In genomic region chr3:50320853-50321145, GRCh38 we compare ENCODE assay signal across 8 cellular contexts. TPM values are rescaled to one million over a fixed set of nuclear protein-coding genes. Genes with fewer than 3 reads are reported as not detected.
A peak's percentile ranks its signal among the peaks of the same experiment; 100 is the strongest.
DNase-seq lines count a peak whose midpoint lies in the region; ATAC-seq, FAIRE-seq and TF ChIP-seq lines count a peak whose summit lies in the region.

No MANE protein-coding gene starts in this region.

- no peaks in the 10 kb centered on the region for H3K27me3 Mint-ChIP-seq in activated CD8-positive, alpha-beta T cell treated with anti-CD3 and anti-CD28 coated beads, Interleukin-2, amount 10 ng/mL, durations not matched to agents 7 days and 5 days (ENCODE audit: low read depth)

- no peak for TF ChIP-seq RAD21 in SK-N-SH (IDR thresholded peaks at IDR 0.05; ENCODE audit: low read length)

- H3K4me2 ChIP-seq in SK-N-SH = peak overlapping the region; percentile 80

- 0% methylated on average over 14 of the region's 22 CpGs for WGBS in SK-N-SH (ENCODE audit: low lambda C conversion rate)

- peaks cover 0 to 40% of the 10 kb centered on the region in 2 experiments; a peak in 2 of 4 replicates for H3K4me1 ChIP-seq in SK-N-SH (ENCODE audit: control insufficient read depth in 1 of 2, insufficient read depth in 2 of 2, low read depth in 1 of 2, low read length in 1 of 2)
- peaks cover 11% of the 10 kb centered on the region for H3K4me1 ChIP-seq in iPS-18a (ENCODE audit: control insufficient read depth, low read depth, low read length)

- H3K27me3 ChIP-seq in SK-N-SH (ENCODE audit: insufficient read depth) (no peaks in the 10 kb centered on the region), iPS-18a (ENCODE audit: control insufficient read depth, insufficient read depth, low read length) (no peaks in the 10 kb centered on the region)

- CTCF ChIA-PET in SK-N-SH (lab: Yijun Ruan, JAX) = interaction anchor here (0.7 to 6.0 kb wide), 7 partner anchors 14 to 222 kb away, joined by 3 to 60 read pairs (median 5); partner anchors contain the start of genes HYAL1, HYAL3 and NAA80
- CTCF ChIA-PET in activated CD8-positive, alpha-beta T cell treated with anti-CD3 and anti-CD28 coated beads, Interleukin-2, amount 10 ng/mL, durations not matched to agents 7 days and 5 days (lab: Charles Lee) = interaction anchor here (1.0 to 7.4 kb wide), 4 partner anchors 18 to 78 kb away, joined by 3 to 113 read pairs (median 8); partner anchors contain the start of genes HYAL1, HYAL3, IFRD2 and NAA80

- H4K20me1 ChIP-seq in SK-N-SH (ENCODE audit: insufficient read depth) = no peaks in the 10 kb centered on the region

- TF ChIP-seq CTCF in SK-N-SH (IDR thresholded peaks at IDR 0.05) = no peak

- no peak for TF ChIP-seq EP300 in SK-N-SH (IDR thresholded peaks at IDR 0.05; ENCODE audit: borderline replicate concordance in 1 of 2, low read depth in 1 of 2, low read length in 1 of 2)

- peaks cover 14% of the 10 kb centered on the region for H3K36me3 Mint-ChIP-seq in activated CD8-positive, alpha-beta T cell treated with anti-CD3 and anti-CD28 coated beads, Interleukin-2, amount 10 ng/mL, durations not matched to agents 7 days and 5 days (ENCODE audit: low read depth)

- DNase-seq in SK-N-SH = no peak
- no peak for DNase-seq in activated CD8-positive, alpha-beta T cell treated with anti-CD3 and anti-CD28 coated beads, Interleukin-2, amount 10 ng/mL, durations not matched to agents 7 days and 5 days
- no peak for DNase-seq in substantia nigra (lab: John Stamatoyannopoulos, UW)
- no peak for DNase-seq in HTR-8/SVneo (ENCODE audit: insufficient read length, low spot score)

- ATAC-seq in SK-N-SH treated with all-trans-retinoic acid at 6 μM for 48 hours (no peak), HG03469 (IDR thresholded peaks at IDR 0.05; ENCODE audit: unreplicated experiment) (no peak), GM18511 (IDR thresholded peaks at IDR 0.05; ENCODE audit: unreplicated experiment) (no peak)
- no peak for ATAC-seq in activated CD8-positive, alpha-beta T cell treated with anti-CD3 and anti-CD28 coated beads, Interleukin-2, amount 10 ng/mL, durations not matched to agents 7 days and 5 days

- H3K9me3 Mint-ChIP-seq in activated CD8-positive, alpha-beta T cell treated with anti-CD3 and anti-CD28 coated beads, Interleukin-2, amount 10 ng/mL, durations not matched to agents 7 days and 5 days (ENCODE audit: insufficient read depth) = no peaks in the 10 kb centered on the region

- peak overlapping the region; percentile 82 for H3K27ac Mint-ChIP-seq in activated CD8-positive, alpha-beta T cell treated with anti-CD3 and anti-CD28 coated beads, Interleukin-2, amount 10 ng/mL, durations not matched to agents 7 days and 5 days

- H3K4me3 ChIP-seq in SK-N-SH (ENCODE audit: low read depth in 2 of 2, low read length in 1 of 2) (peak overlapping the region; percentile 92 to 94), iPS-18a (ENCODE audit: low read length) (peak overlapping the region; percentile 75)

- H3K9me2 ChIP-seq in SK-N-SH = no peaks in the 10 kb centered on the region

- peaks cover 40% of the 10 kb centered on the region for H3K79me2 ChIP-seq in SK-N-SH (ENCODE audit: insufficient read depth)

- peak overlapping the region; percentile 89 for H3K4me3 Mint-ChIP-seq in activated CD8-positive, alpha-beta T cell treated with anti-CD3 and anti-CD28 coated beads, Interleukin-2, amount 10 ng/mL, durations not matched to agents 7 days and 5 days

- FAIRE-seq in HTR-8/SVneo (lab: Jason Lieb, UNC) = no peak

- H3K36me3 ChIP-seq in SK-N-SH (replicated peaks in 1 of 2; ENCODE audit: control insufficient read depth in 1 of 2, insufficient read depth in 2 of 2, low read length in 1 of 2) = peaks cover 15 to 44% of the 10 kb centered on the region in 2 experiments
- H3K36me3 ChIP-seq in iPS-18a (ENCODE audit: control insufficient read depth, low read depth, low read length) = peaks cover 34% of the 10 kb centered on the region

- H3K27ac ChIP-seq in SK-N-SH (ENCODE audit: low read depth in 2 of 2, low read length in 1 of 2) (peak overlapping the region; percentile 92 to 94), iPS-18a (ENCODE audit: low read length) (peak overlapping the region; percentile 1), substantia nigra (ENCODE audit: low read depth, low read length, poor library complexity, severe bottlenecking) (peak overlapping the region; percentile 97)

- H2AFZ ChIP-seq in SK-N-SH (ENCODE audit: low read depth) = peak overlapping the region; percentile 94; the same call in 1 of the 2 replicates

- peaks cover 10% of the 10 kb centered on the region for H3F3A ChIP-seq in SK-N-SH (replicated peaks; ENCODE audit: insufficient read depth)

- H3K9ac ChIP-seq in SK-N-SH (peak overlapping the region; percentile 93), iPS-18a (ENCODE audit: low read length) (peak overlapping the region; percentile 95)

- POLR2A ChIA-PET in SK-N-SH (lab: Yijun Ruan, JAX) = interaction anchor here (0.6 to 1.8 kb wide), 2 partner anchors 15 to 16 kb away, joined by 3 to 5 read pairs; no protein-coding TSS in a partner anchor
- POLR2A ChIA-PET in activated CD8-positive, alpha-beta T cell treated with anti-CD3 and anti-CD28 coated beads, Interleukin-2, amount 10 ng/mL, durations not matched to agents 7 days and 5 days (lab: Charles Lee) = interaction anchor here (3.5 kb wide), 1 partner anchor 21 kb away, joined by 14 read pairs; the partner anchor contains the start of genes HYAL3 and NAA80

- H3K4me1 Mint-ChIP-seq in activated CD8-positive, alpha-beta T cell treated with anti-CD3 and anti-CD28 coated beads, Interleukin-2, amount 10 ng/mL, durations not matched to agents 7 days and 5 days (ENCODE audit: low read depth) = peaks cover 44% of the 10 kb centered on the region

- H3K9me3 ChIP-seq in SK-N-SH (no peaks in the 10 kb centered on the region), iPS-18a (ENCODE audit: control insufficient read depth, low read depth, low read length) (no peaks in the 10 kb centered on the region)

TF ChIP-seq in SK-N-SH, 30 proteins besides CTCF, POLR2A, EP300 and RAD21:
- TF ChIP-seq JUND (IDR thresholded peaks at IDR 0.05) = no peak
- no peak for TF ChIP-seq RXRA (IDR thresholded peaks at IDR 0.05; ENCODE audit: borderline replicate concordance, low read depth)
- no peak for TF ChIP-seq NFIC (IDR thresholded peaks at IDR 0.05; ENCODE audit: borderline replicate concordance)
- TF ChIP-seq TEAD4 (IDR thresholded peaks at IDR 0.05; ENCODE audit: borderline replicate concordance, insufficient read depth) = no peak

TF ChIP-seq in SK-N-SH treated with all-trans-retinoic acid at 6 μM for 48 hours, 23 proteins besides CTCF, POLR2A, EP300 and RAD21 (continues in another document):
- TF ChIP-seq OSR1 (CRISPR knock-in tag; IDR thresholded peaks at IDR 0.05) (no peak), BACH2 (CRISPR knock-in tag; IDR thresholded peaks at IDR 0.05; ENCODE audit: borderline replicate concordance) (no peak), CSDC2 (CRISPR knock-in tag; IDR thresholded peaks at IDR 0.05) (no peak), ZNF8 (CRISPR knock-in tag; IDR thresholded peaks at IDR 0.05) (no peak), ZNF70 (CRISPR knock-in tag; IDR thresholded peaks at IDR 0.05) (no peak)
- TF ChIP-seq, protein P1, sequence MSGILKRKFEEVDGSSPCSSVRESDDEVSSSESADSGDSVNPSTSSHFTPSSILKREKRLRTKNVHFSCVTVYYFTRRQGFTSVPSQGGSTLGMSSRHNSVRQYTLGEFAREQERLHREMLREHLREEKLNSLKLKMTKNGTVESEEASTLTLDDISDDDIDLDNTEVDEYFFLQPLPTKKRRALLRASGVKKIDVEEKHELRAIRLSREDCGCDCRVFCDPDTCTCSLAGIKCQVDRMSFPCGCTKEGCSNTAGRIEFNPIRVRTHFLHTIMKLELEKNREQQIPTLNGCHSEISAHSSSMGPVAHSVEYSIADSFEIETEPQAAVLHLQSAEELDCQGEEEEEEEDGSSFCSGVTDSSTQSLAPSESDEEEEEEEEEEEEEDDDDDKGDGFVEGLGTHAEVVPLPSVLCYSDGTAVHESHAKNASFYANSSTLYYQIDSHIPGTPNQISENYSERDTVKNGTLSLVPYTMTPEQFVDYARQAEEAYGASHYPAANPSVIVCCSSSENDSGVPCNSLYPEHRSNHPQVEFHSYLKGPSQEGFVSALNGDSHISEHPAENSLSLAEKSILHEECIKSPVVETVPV (CRISPR knock-in tag; IDR thresholded peaks at IDR 0.05) = no peak

RNA-seq across cellular contexts. Expression of gene HYAL2, which starts 1.7 kb away (rescaled TPM):
- 135 and 151 TPM in 2 replicates for polyA plus RNA-seq in SK-N-SH (2012; rRNA removed)
- polyA plus RNA-seq in SK-N-SH (2012; cell fraction: cytosol; rRNA removed) = 57.1 and 110 TPM in 2 replicates
- 55.5 and 73.1 TPM in 2 replicates for polyA plus RNA-seq in SK-N-SH (2012; cell fraction: nucleus; rRNA removed)
- total RNA-seq in activated CD8-positive, alpha-beta T cell treated with anti-CD3 and anti-CD28 coated beads, Interleukin-2, amount 10 ng/mL, durations not matched to agents 7 days and 5 days = 1 to 10 TPM; 6.5 to 6.8 TPM

RNA-seq across cellular contexts. Expression of gene TUSC2, which starts 7.2 kb away (rescaled TPM):
- 58.7 and 79.3 TPM in 2 replicates for polyA plus RNA-seq in SK-N-SH (2012; rRNA removed)
- 45.0 and 66.4 TPM in 2 replicates for polyA plus RNA-seq in SK-N-SH (2012; cell fraction: cytosol; rRNA removed)
- polyA plus RNA-seq in SK-N-SH (2012; cell fraction: nucleus; rRNA removed) = 35.0 and 40.0 TPM in 2 replicates
- 10 to 100 TPM; 18.5 to 20.8 TPM for total RNA-seq in activated CD8-positive, alpha-beta T cell treated with anti-CD3 and anti-CD28 coated beads, Interleukin-2, amount 10 ng/mL, durations not matched to agents 7 days and 5 days

RNA-seq across cellular contexts. Expression of gene HYAL1, which starts 17.4 kb away (rescaled TPM):
- polyA plus RNA-seq in SK-N-SH (2012; rRNA removed) = 0.30 and 0.49 TPM in 2 replicates
- polyA plus RNA-seq in SK-N-SH (2012; cell fraction: cytosol; rRNA removed) = 0.14 and 0.26 TPM in 2 replicates
- 1.7 and 1.8 TPM in 2 replicates for polyA plus RNA-seq in SK-N-SH (2012; cell fraction: nucleus; rRNA removed)
- total RNA-seq in activated CD8-positive, alpha-beta T cell treated with anti-CD3 and anti-CD28 coated beads, Interleukin-2, amount 10 ng/mL, durations not matched to agents 7 days and 5 days = under 1 TPM in 1 of 2 experiments, not detected in 1; 0.16 TPM

RNA-seq across cellular contexts. Expression of gene RASSF1, which starts 19.8 kb away (rescaled TPM):
- polyA plus RNA-seq in SK-N-SH (2012; rRNA removed) = 28.1 and 32.3 TPM in 2 replicates
- 19.1 and 27.8 TPM in 2 replicates for polyA plus RNA-seq in SK-N-SH (2012; cell fraction: cytosol; rRNA removed)
- polyA plus RNA-seq in SK-N-SH (2012; cell fraction: nucleus; rRNA removed) = 34.1 and 37.0 TPM in 2 replicates
- 100 to 1,000 TPM; 172 to 174 TPM for total RNA-seq in activated CD8-positive, alpha-beta T cell treated with anti-CD3 and anti-CD28 coated beads, Interleukin-2, amount 10 ng/mL, durations not matched to agents 7 days and 5 days

RNA-seq across cellular contexts. Expression of gene HYAL3, which starts 21.6 kb away (rescaled TPM):
- 7.8 and 8.4 TPM in 2 replicates for polyA plus RNA-seq in SK-N-SH (2012; rRNA removed)
- polyA plus RNA-seq in SK-N-SH (2012; cell fraction: cytosol; rRNA removed) = 3.1 and 5.6 TPM in 2 replicates
- 8.7 and 10.0 TPM in 2 replicates for polyA plus RNA-seq in SK-N-SH (2012; cell fraction: nucleus; rRNA removed)
- total RNA-seq in activated CD8-positive, alpha-beta T cell treated with anti-CD3 and anti-CD28 coated beads, Interleukin-2, amount 10 ng/mL, durations not matched to agents 7 days and 5 days = 10 to 100 TPM in 1 of 2 experiments, 1 to 10 TPM in 1; 9.7 to 12.7 TPM

Comparison
In these comparisons a context has a peak if more than half of its experiments do, and no peak if none do; other contexts are left out.
1. H3K27ac ChIP-seq: peak in every context shown above with its lines; median percentile 97 in substantia nigra; 93 in SK-N-SH; 1 in iPS-18a.